Comparison of ENCODE assay signal across 15 cellular contexts in the genomic region with DNA sequence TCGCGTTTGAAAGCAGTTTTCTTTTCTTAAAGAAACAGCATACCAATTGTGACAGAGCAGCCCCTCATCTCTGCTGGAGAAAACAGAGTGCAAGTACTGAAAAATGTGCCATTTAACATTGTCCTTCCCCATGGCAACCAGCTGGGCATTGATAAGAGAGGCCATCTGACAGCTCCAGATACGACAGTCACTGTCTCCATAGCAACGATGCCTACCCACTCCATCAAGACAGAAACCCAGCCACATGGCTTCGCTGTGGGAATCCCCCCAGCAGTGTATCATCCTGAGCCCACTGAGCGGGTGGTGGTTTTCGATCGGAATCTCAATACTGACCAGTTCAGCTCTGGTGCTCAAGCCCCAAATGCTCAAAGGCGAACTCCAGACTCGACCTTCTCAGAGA.
"Had no signal": no experiment of that assay in that cellular context is flagged by ENCODE, and none has a peak within 500 bp of the region (broad histone marks: within the 10 kb centered on the region; RNA-seq: fewer than 3 reads in every experiment).

No MANE protein-coding gene starts in this region.

- DNase-seq: activated CD4-positive, alpha-beta memory T cell treated with anti-CD3 and anti-CD28 coated beads for 36 hours; activated CD4-positive, alpha-beta T cell treated with anti-CD3 and anti-CD28 coated beads for 48 hours; activated naive CD4-positive, alpha-beta T cell treated with Interleukin-2 at 50 U/mL for 16 hours; activated naive CD8-positive, alpha-beta T cell treated with anti-CD3 and anti-CD28 coated beads, Interleukin-2, amount 10 ng/mL, durations not matched to agents 7 days and 5 days; activated T-cell treated with anti-CD3 and anti-CD28 coated beads, Interleukin-2, amount 50 U/mL, for 48 hours; amniotic stem cell; effector memory CD8-positive, alpha-beta T cell; glutamatergic neuron; hippocampal formation; mucosa of descending colon; nephron progenitor cell; stimulated activated naive CD8-positive, alpha-beta T cell treated with anti-CD3 and anti-CD28 coated beads, Interleukin-15, amount 100 ng/mL, for 72 hours had no signal

- H3K4me3 ChIP-seq: breast epithelium, esophagus muscularis mucosa, mucosa of descending colon, tibial nerve had no signal

- H3K4me1 ChIP-seq: breast epithelium, esophagus muscularis mucosa, tibial nerve had no signal

- H3K36me3 ChIP-seq: tibial nerve had no signal

- H3K9me3 ChIP-seq: breast epithelium, esophagus muscularis mucosa, mucosa of descending colon, tibial nerve had no signal

- H3K27ac ChIP-seq: breast epithelium, esophagus muscularis mucosa, tibial nerve had no signal

- H3K27me3 ChIP-seq: breast epithelium, esophagus muscularis mucosa, tibial nerve had no signal

- ATAC-seq: effector memory CD8-positive, alpha-beta T cell; mucosa of descending colon; stimulated activated naive CD8-positive, alpha-beta T cell treated with anti-CD3 and anti-CD28 coated beads, Interleukin-15, amount 100 ng/mL, for 72 hours had no signal
